8 cellular contexts compared by ENCODE assay signal in genomic region chr2:120205901-120206581, GRCh38. TPM values are rescaled to one million over a fixed set of nuclear protein-coding genes. Genes with fewer than 3 reads are reported as not detected.
DNase-seq lines count a peak whose midpoint lies in the region; ATAC-seq and TF ChIP-seq lines count a peak whose summit lies in the region.

No MANE protein-coding gene starts in this region.

- H4K20me1 ChIP-seq in Loucy (ENCODE audit: insufficient read depth, low read length, poor library complexity, severe bottlenecking) = no peaks in the 10 kb centered on the region

- H3F3A ChIP-seq in Loucy (ENCODE audit: low read depth) = no peaks in the 10 kb centered on the region

- no peak overlapping the region for H3K27ac Mint-ChIP-seq in neural crest cell (ENCODE audit: unreplicated experiment)
- no peak overlapping the region for H3K27ac Mint-ChIP-seq in stimulated activated memory B cell treated with anti-CD40 and anti-IgM and Interleukin-4, amounts not matched to agents 10 μg/mL and 1 μg/mL and 100 μg/mL, for 72 hours

- no peaks in the 10 kb centered on the region for H3K79me2 ChIP-seq in Loucy (ENCODE audit: insufficient read depth, low read length)

- H3K4me3 ChIP-seq in GM06990 (replicated peaks; ENCODE audit: low read depth, low read length) = no peak overlapping the region
- no peak overlapping the region for H3K4me3 ChIP-seq in Loucy (ENCODE audit: low read length, poor library complexity, severe bottlenecking)

- no peaks in the 10 kb centered on the region for H3K36me3 Mint-ChIP-seq in neural crest cell (ENCODE audit: low read depth)
- H3K36me3 Mint-ChIP-seq in stimulated activated memory B cell treated with anti-CD40 and anti-IgM and Interleukin-4, amounts not matched to agents 10 μg/mL and 1 μg/mL and 100 μg/mL, for 72 hours = no peaks in the 10 kb centered on the region

- H3K36me3 ChIP-seq in GM06990 (ENCODE audit: control insufficient read depth, insufficient read depth, low read length) (no peaks in the 10 kb centered on the region), Loucy (ENCODE audit: insufficient read depth, low read length) (no peaks in the 10 kb centered on the region)

- DNase-seq in GM06990 (ENCODE audit: extremely low read depth, insufficient read length) (no peak), neural crest cell (ENCODE audit: low read depth, low spot score) (peak; percentile 55), SW 1271 (lab: John Stamatoyannopoulos, UW) (no peak), DMS79 treated with DMSO at 0.1 percent for 48 hours (lab: John Stamatoyannopoulos, UW) (no peak), NCI-H1436 (lab: John Stamatoyannopoulos, UW) (no peak)
- peak; percentile 17 for DNase-seq in activated naive CD8-positive, alpha-beta T cell treated with anti-CD3 and anti-CD28 coated beads, Interleukin-2, amount 50 U/mL, for 16 hours (ENCODE audit: low read depth, low spot score)

- H3K9ac ChIP-seq in Loucy (ENCODE audit: low read depth, low read length, poor library complexity, severe bottlenecking) = no peak overlapping the region

- no peaks in the 10 kb centered on the region for H3K9me3 Mint-ChIP-seq in neural crest cell
- no peaks in the 10 kb centered on the region for H3K9me3 Mint-ChIP-seq in stimulated activated memory B cell treated with anti-CD40 and anti-IgM and Interleukin-4, amounts not matched to agents 10 μg/mL and 1 μg/mL and 100 μg/mL, for 72 hours

- no peak overlapping the region for H2AFZ ChIP-seq in Loucy (ENCODE audit: low read length)

- no peaks in the 10 kb centered on the region for H3K9me3 ChIP-seq in Loucy (ENCODE audit: insufficient read depth, low read depth, low read length)

- ATAC-seq in stimulated activated memory B cell treated with anti-CD40 and anti-IgM and Interleukin-4, amounts not matched to agents 10 μg/mL and 1 μg/mL and 100 μg/mL, for 72 hours = no peak

- no peaks in the 10 kb centered on the region for H3K4me1 ChIP-seq in Loucy (ENCODE audit: insufficient read depth, low read length, poor library complexity, severe bottlenecking)

- TF ChIP-seq CTCF in GM06990 (IDR thresholded peaks at IDR 0.05; ENCODE audit: insufficient read depth, low read length, poor library complexity, severe bottlenecking) (peak; percentile 69), Loucy (conservative IDR thresholded peaks at IDR 0.05; ENCODE audit: low read length) (peak; percentile 75), neural crest cell (conservative IDR thresholded peaks at IDR 0.05) (peak; percentile 56)

- H3K27me3 ChIP-seq in GM06990 (replicated peaks; ENCODE audit: control insufficient read depth, insufficient read depth, low read length) (no peaks in the 10 kb centered on the region), Loucy (ENCODE audit: insufficient read depth, low read length, poor library complexity, severe bottlenecking) (no peaks in the 10 kb centered on the region)

- no peak overlapping the region for H3K4me3 Mint-ChIP-seq in neural crest cell
- no peak overlapping the region for H3K4me3 Mint-ChIP-seq in stimulated activated memory B cell treated with anti-CD40 and anti-IgM and Interleukin-4, amounts not matched to agents 10 μg/mL and 1 μg/mL and 100 μg/mL, for 72 hours

- no peaks in the 10 kb centered on the region for H3K4me1 Mint-ChIP-seq in neural crest cell
- H3K4me1 Mint-ChIP-seq in stimulated activated memory B cell treated with anti-CD40 and anti-IgM and Interleukin-4, amounts not matched to agents 10 μg/mL and 1 μg/mL and 100 μg/mL, for 72 hours = no peaks in the 10 kb centered on the region

- H3K9me2 ChIP-seq in Loucy (replicated peaks; ENCODE audit: low read depth, low read length) = no peaks in the 10 kb centered on the region

- no peaks in the 10 kb centered on the region for H3K27me3 Mint-ChIP-seq in neural crest cell (ENCODE audit: low read depth)
- H3K27me3 Mint-ChIP-seq in stimulated activated memory B cell treated with anti-CD40 and anti-IgM and Interleukin-4, amounts not matched to agents 10 μg/mL and 1 μg/mL and 100 μg/mL, for 72 hours = no peaks in the 10 kb centered on the region

- no peak overlapping the region for H3K4me2 ChIP-seq in Loucy (ENCODE audit: low read depth, low read length, poor library complexity, severe bottlenecking)

RNA-seq across cellular contexts. Expression of gene TMEM185B, which starts 17.2 kb away (rescaled TPM):
- total RNA-seq in neural crest cell = 22.4 and 22.7 TPM in 2 replicates

RNA-seq across cellular contexts. Expression of gene RALB, which starts 46.6 kb away (rescaled TPM):
- 29.3 and 30.0 TPM in 2 replicates for total RNA-seq in neural crest cell

Comparison
In these comparisons a context has a peak if more than half of its experiments do, and no peak if none do; other contexts are left out.
1. DNase-seq: peak in activated naive CD8-positive, alpha-beta T cell treated with anti-CD3 and anti-CD28 coated beads, Interleukin-2, amount 50 U/mL, for 16 hours (single experiment) and neural crest cell (single experiment); none in GM06990 (single experiment), SW 1271 (0 of 2), DMS79 treated with DMSO at 0.1 percent for 48 hours (single experiment) and NCI-H1436 (single experiment).
2. Peak in every context shown above with its lines, with median percentiles within 50 percentile points of each other: CTCF ChIP-seq.